In the genomic region with DNA sequence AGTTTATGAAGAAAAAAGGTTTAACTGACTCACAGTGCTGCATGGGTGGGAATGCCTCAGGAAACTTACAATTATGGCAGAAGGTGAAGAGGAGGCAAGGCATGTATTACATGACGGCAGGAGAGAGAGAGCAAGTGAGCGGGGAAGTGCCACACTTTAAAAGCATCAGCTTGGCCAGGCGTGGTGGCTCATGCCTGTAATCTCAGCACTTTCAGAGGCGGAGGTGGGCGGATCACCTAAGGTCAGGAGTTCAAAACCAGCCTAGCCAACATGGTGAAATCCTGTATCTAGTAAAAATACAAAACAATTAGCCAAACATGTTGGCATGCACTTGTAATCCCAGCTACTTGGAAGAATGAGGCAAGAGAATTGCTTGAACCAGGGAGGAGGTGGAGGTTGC, we compare ENCODE assay signal across 25 cellular contexts.
"Had no signal": no experiment of that assay in that cellular context is flagged by ENCODE, and none has a peak within 500 bp of the region (broad histone marks: within the 10 kb centered on the region; RNA-seq: fewer than 3 reads in every experiment).

No MANE protein-coding gene starts in this region.

- H3K27ac Mint-ChIP-seq: activated CD4-positive, alpha-beta T cell treated with anti-CD3 and anti-CD28 coated beads, Interleukin-2, amount 10 ng/mL, durations not matched to agents 24 days and 14 days; activated naive CD4-positive, alpha-beta T cell treated with anti-CD3 and anti-CD28 coated beads, Interleukin-2, amount 50 U/mL, for 24 hours had no signal

- H3K9me2 ChIP-seq: SK-N-SH had no signal

- H3K27me3 Mint-ChIP-seq: activated naive CD4-positive, alpha-beta T cell treated with anti-CD3 and anti-CD28 coated beads, Interleukin-2, amount 50 U/mL, for 24 hours had no signal

- H3K4me3 ChIP-seq: ascending aorta, body of pancreas, Peyer's patch, SJCRH30 had no signal

- H3K27ac ChIP-seq: ascending aorta, body of pancreas, Peyer's patch, RWPE1, SJCRH30, VCaP had no signal

- H3K27me3 ChIP-seq: ascending aorta, body of pancreas, Peyer's patch, SJCRH30 had no signal

- ATAC-seq: activated CD4-positive, CD25-positive, alpha-beta regulatory T cell treated with anti-CD3 and anti-CD28 coated beads, Interleukin-2, amount 50 U/mL, for 24 hours; body of pancreas had no signal

- DNase-seq: activated CD4-positive, alpha-beta T cell treated with anti-CD3 and anti-CD28 coated beads, Interleukin-2, amount 10 ng/mL, durations not matched to agents 24 days and 14 days; activated CD4-positive, alpha-beta T cell treated with anti-CD3 and anti-CD28 coated beads, Interleukin-2, amount 50 U/mL, for 48 hours; activated effector memory CD4-positive, alpha-beta T cell treated with Interleukin-2 at 50 U/mL for 16 hours; activated naive CD4-positive, alpha-beta T cell; amniotic stem cell; body of pancreas; central memory CD4-positive, alpha-beta T cell; IMR-90; Kasumi-1; KBM-7; NCI-H1092; NCI-H1417; NCI-H1694; NCI-H2029; NCI-H510A treated with DMSO at 0.1 percent for 48 hours; Peyer's patch; Right ventricle myocardium superior; SJCRH30; SK-N-SH; T-helper 1 cell had no signal

- H3K9me3 ChIP-seq: ascending aorta, body of pancreas, Peyer's patch, SJCRH30, SK-N-SH had no signal

- H3K9ac ChIP-seq: SK-N-SH had no signal

- H3K4me3 Mint-ChIP-seq: activated CD4-positive, alpha-beta T cell treated with anti-CD3 and anti-CD28 coated beads, Interleukin-2, amount 10 ng/mL, durations not matched to agents 24 days and 14 days; activated naive CD4-positive, alpha-beta T cell treated with anti-CD3 and anti-CD28 coated beads, Interleukin-2, amount 50 U/mL, for 24 hours had no signal

- H3K36me3 ChIP-seq: ascending aorta, Peyer's patch, SJCRH30 had no signal

- H3K4me2 ChIP-seq: SK-N-SH had no signal
